In genomic region chr16:571081-571747, GRCh38 we compare ENCODE assay signal across 7 cellular contexts. TPM values are rescaled to one million over a fixed set of nuclear protein-coding genes. Genes with fewer than 3 reads are reported as not detected.
DNase-seq lines count a peak whose midpoint lies in the region; TF ChIP-seq lines count a peak whose summit lies in the region.
"Not testable (repeated sequence)": the region's sequence is repeated elsewhere in the genome, so short reads cannot be mapped to it uniquely, and the experiment has no call there.
"Had no signal": no experiment of that assay in that cellular context is flagged by ENCODE, and none has a peak within 500 bp of the region (broad histone marks: within the 10 kb centered on the region; RNA-seq: fewer than 3 reads in every experiment).

No MANE protein-coding gene starts in this region.

- H3K4me3 ChIP-seq in A673 (ENCODE audit: low read depth, low read length, poor library complexity, severe bottlenecking) (peak overlapping the region; percentile 98), HEK293 (ENCODE audit: low read depth, low read length) (peak overlapping the region; percentile 60), Peyer's patch (peak overlapping the region in 3 of 4 donors; percentile 85 to 97 (median 95)), ascending aorta (peak overlapping the region; percentile 90 to 99), fibroblast of villous mesenchyme (ENCODE audit: low read depth, low read length) (peak overlapping the region; percentile 79)

- H3K27ac Mint-ChIP-seq in nephron progenitor cell: peak overlapping the region; percentile 93

- not testable (repeated sequence) for H3K27me3 ChIP-seq in A673 (replicated peaks; ENCODE audit: insufficient read depth, low read depth, low read length, poor library complexity); Peyer's patch; ascending aorta

- not testable (repeated sequence) for H3K36me3 Mint-ChIP-seq in nephron progenitor cell (ENCODE audit: low read depth)

- not testable (repeated sequence) for H3K27me3 Mint-ChIP-seq in nephron progenitor cell (ENCODE audit: low read depth, poor library complexity)

- peaks cover 37% of the 10 kb centered on the region for H3K4me1 Mint-ChIP-seq in nephron progenitor cell

- intact Hi-C loops in A673 (cut with micrococcal nuclease; ENCODE audit: unreplicated experiment); ascending aorta (cut with DNase I): not testable (repeated sequence)

- not testable (repeated sequence) for TF ChIP-seq CTCF in A673 (conservative IDR thresholded peaks at IDR 0.05; ENCODE audit: low read depth, low read length); HEK293 (tag by site-specific recombination; IDR thresholded peaks at IDR 0.05); Peyer's patch (IDR thresholded peaks at IDR 0.05); ascending aorta (IDR thresholded peaks at IDR 0.05); fibroblast of villous mesenchyme (IDR thresholded peaks at IDR 0.05; ENCODE audit: insufficient read depth, low read depth, low read length); nephron progenitor cell (IDR thresholded peaks at IDR 0.05)

- not testable (repeated sequence) for BruUV-seq in A673 (replicated peaks; lab: Mats Ljungman, UMichigan)

- TF ChIP-seq POLR2A in Peyer's patch (IDR thresholded peaks at IDR 0.05): not testable (repeated sequence)

- CTCF ChIA-PET in A673 (lab: Charles Lee): not testable (repeated sequence)
- CTCF ChIA-PET in HEK293 (lab: Yijun Ruan, JAX): interaction anchor here (0.7 to 1.3 kb wide), 3 partner anchors 15 to 179 kb away, joined by 3 to 5 read pairs (median 4); no protein-coding TSS in a partner anchor

- H3K9me3 Mint-ChIP-seq in nephron progenitor cell: not testable (repeated sequence)

- H3K9me3 ChIP-seq in A673 (ENCODE audit: low read depth, low read length, poor library complexity, severe bottlenecking); HEK293 (ENCODE audit: control insufficient read depth, insufficient read depth, low read depth, low read length); Peyer's patch; ascending aorta: not testable (repeated sequence)

- DNase-seq in A673 (ENCODE audit: low spot score); Peyer's patch; ascending aorta (ENCODE audit: low spot score in 2 of 2); nephron progenitor cell: not testable (repeated sequence)
- peak; percentile 48 for DNase-seq in fibroblast of villous mesenchyme (ENCODE audit: low read depth)

- peak overlapping the region; percentile 30 for H3K27ac ChIP-seq in A673 (ENCODE audit: low read depth, low read length, poor library complexity, severe bottlenecking)
- H3K27ac ChIP-seq in HEK293 (ENCODE audit: extremely low read depth, low read depth, low read length): peak overlapping the region; percentile 89; the same call in 1 of the 2 replicates
- H3K27ac ChIP-seq in Peyer's patch, ascending aorta: not testable (repeated sequence)

- H3K4me3 Mint-ChIP-seq in nephron progenitor cell: peak overlapping the region; percentile 88

- POLR2A ChIA-PET in A673 (lab: Charles Lee; ENCODE audit: low non-redundant PET): interaction anchor here (0.5 kb wide), 1 partner anchor 42 kb away, joined by 3 read pairs; no protein-coding TSS in a partner anchor
- POLR2A ChIA-PET in HEK293 (lab: Yijun Ruan, JAX): interaction anchor here (0.6 to 1.2 kb wide), 3 partner anchors 16 to 198 kb away, joined by 3 read pairs; partner anchors contain the start of gene RHOT2

- H3K4me1 ChIP-seq in A673 (ENCODE audit: insufficient read depth, low read length, poor library complexity, severe bottlenecking): peaks cover 10% of the 10 kb centered on the region
- H3K4me1 ChIP-seq in HEK293 (ENCODE audit: control insufficient read depth, insufficient read depth, low read length): not testable (repeated sequence)
- peaks cover 7 to 41% (median 24%) of the 10 kb centered on the region in 4 donors for H3K4me1 ChIP-seq in Peyer's patch
- peaks cover 8 to 20% of the 10 kb centered on the region in 2 donors for H3K4me1 ChIP-seq in ascending aorta

- not testable (repeated sequence) for H3K36me3 ChIP-seq in A673 (ENCODE audit: insufficient read depth, low read length, poor library complexity, severe bottlenecking)
- H3K36me3 ChIP-seq in HEK293 (ENCODE audit: control insufficient read depth in 2 of 2, insufficient read depth in 1 of 2, low read length in 2 of 2) (peaks cover 0 to 43% of the 10 kb centered on the region in 2 experiments; a peak in 1 of 3 replicates), Peyer's patch (peaks cover 0 to 17% (median 0%) of the 10 kb centered on the region in 3 donors), ascending aorta (peaks cover 21 to 25% of the 10 kb centered on the region in 2 donors)

TF ChIP-seq in HEK293, 187 proteins besides CTCF, POLR2A, EP300 and RAD21:
- TF ChIP-seq, protein P1, sequence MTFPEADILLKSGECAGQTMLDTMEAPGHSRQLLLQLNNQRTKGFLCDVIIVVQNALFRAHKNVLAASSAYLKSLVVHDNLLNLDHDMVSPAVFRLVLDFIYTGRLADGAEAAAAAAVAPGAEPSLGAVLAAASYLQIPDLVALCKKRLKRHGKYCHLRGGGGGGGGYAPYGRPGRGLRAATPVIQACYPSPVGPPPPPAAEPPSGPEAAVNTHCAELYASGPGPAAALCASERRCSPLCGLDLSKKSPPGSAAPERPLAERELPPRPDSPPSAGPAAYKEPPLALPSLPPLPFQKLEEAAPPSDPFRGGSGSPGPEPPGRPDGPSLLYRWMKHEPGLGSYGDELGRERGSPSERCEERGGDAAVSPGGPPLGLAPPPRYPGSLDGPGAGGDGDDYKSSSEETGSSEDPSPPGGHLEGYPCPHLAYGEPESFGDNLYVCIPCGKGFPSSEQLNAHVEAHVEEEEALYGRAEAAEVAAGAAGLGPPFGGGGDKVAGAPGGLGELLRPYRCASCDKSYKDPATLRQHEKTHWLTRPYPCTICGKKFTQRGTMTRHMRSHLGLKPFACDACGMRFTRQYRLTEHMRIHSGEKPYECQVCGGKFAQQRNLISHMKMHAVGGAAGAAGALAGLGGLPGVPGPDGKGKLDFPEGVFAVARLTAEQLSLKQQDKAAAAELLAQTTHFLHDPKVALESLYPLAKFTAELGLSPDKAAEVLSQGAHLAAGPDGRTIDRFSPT (tag by site-specific recombination; IDR thresholded peaks at IDR 0.05): peak; percentile 39; the same call in 1 of the 2 replicates
- TF ChIP-seq ZNF366 (tag by site-specific recombination; conservative IDR thresholded peaks at IDR 0.05) (0 out of 2 replicates have a peak, but pooled peaks have one; percentile 35), ZNF473 (tag by site-specific recombination; IDR thresholded peaks at IDR 0.05) (peak; percentile 48; the same call in 1 of the 2 replicates)
- TF ChIP-seq, protein P2, sequence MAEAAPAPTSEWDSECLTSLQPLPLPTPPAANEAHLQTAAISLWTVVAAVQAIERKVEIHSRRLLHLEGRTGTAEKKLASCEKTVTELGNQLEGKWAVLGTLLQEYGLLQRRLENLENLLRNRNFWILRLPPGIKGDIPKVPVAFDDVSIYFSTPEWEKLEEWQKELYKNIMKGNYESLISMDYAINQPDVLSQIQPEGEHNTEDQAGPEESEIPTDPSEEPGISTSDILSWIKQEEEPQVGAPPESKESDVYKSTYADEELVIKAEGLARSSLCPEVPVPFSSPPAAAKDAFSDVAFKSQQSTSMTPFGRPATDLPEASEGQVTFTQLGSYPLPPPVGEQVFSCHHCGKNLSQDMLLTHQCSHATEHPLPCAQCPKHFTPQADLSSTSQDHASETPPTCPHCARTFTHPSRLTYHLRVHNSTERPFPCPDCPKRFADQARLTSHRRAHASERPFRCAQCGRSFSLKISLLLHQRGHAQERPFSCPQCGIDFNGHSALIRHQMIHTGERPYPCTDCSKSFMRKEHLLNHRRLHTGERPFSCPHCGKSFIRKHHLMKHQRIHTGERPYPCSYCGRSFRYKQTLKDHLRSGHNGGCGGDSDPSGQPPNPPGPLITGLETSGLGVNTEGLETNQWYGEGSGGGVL (tag by site-specific recombination; IDR thresholded peaks at IDR 0.05): peak; percentile 29; the same call in 1 of the 2 replicates

RNA-seq across cellular contexts. Expression of gene PIGQ, which starts 1.4 kb away (rescaled TPM):
- 59.4 and 65.7 TPM in 2 replicates for total RNA-seq in A673 (2021)
- 10 to 100 TPM; 33.1 to 65.6 (median 55.2) TPM for total RNA-seq in Peyer's patch
- 70.2 TPM for total RNA-seq in ascending aorta
- 22.0 and 33.8 TPM in 2 replicates for total RNA-seq in fibroblast of villous mesenchyme

RNA-seq across cellular contexts. Expression of gene NHLRC4, which starts 4.4 kb away (rescaled TPM):
- total RNA-seq in A673 (2021): 0.21 and 0.52 TPM in 2 replicates
- total RNA-seq in Peyer's patch: 10 to 100 TPM in 1 of 4 donors, 1 to 10 TPM in 3; 1.2 to 17.3 (median 1.5) TPM
- not detected for total RNA-seq in ascending aorta
- 1.7 and 3.2 TPM in 2 replicates for total RNA-seq in fibroblast of villous mesenchyme

RNA-seq across cellular contexts. Expression of gene PRR35, which starts 11.0 kb away (rescaled TPM):
- total RNA-seq in A673 (2021) (0.13 TPM in 1 of 2 replicates, not detected in the other), Peyer's patch (not detected), ascending aorta (not detected), fibroblast of villous mesenchyme (not detected in 2 replicates)
- total RNA-seq: HT-29 had no signal

RNA-seq across cellular contexts. Expression of gene RAB40C, which starts 18.7 kb away (rescaled TPM):
- total RNA-seq in A673 (2021): 19.9 and 20.6 TPM in 2 replicates
- total RNA-seq in Peyer's patch: 10 to 100 TPM; 27.2 to 83.6 (median 62.7) TPM
- 29.8 TPM for total RNA-seq in ascending aorta
- 9.9 and 10.6 TPM in 2 replicates for total RNA-seq in fibroblast of villous mesenchyme

RNA-seq across cellular contexts. Expression of gene CAPN15, which starts 43.7 kb away (rescaled TPM):
- total RNA-seq in A673 (2021) (77.7 and 91.2 TPM in 2 replicates), Peyer's patch (100 to 1,000 TPM in 3 of 4 donors, 10 to 100 TPM in 1; 50.3 to 249 (median 167) TPM), ascending aorta (249 TPM), fibroblast of villous mesenchyme (37.1 and 43.2 TPM in 2 replicates)
